Comparison of ENCODE assay signal across 1 cellular context in genomic region chr7:101017099-101017777, GRCh38.
TF ChIP-seq lines count a peak whose summit lies in the region.

No MANE protein-coding gene starts in this region.

TF ChIP-seq in HepG2, 621 proteins besides CTCF, POLR2A, EP300 and RAD21 (continued from another document):
- TF ChIP-seq RNF219 (CRISPR knock-in tag; IDR thresholded peaks at IDR 0.05) (no peak), XRCC5 (optimal IDR thresholded peaks at IDR 0.05; ENCODE audit: low read length) (no peak), ZBTB20 (CRISPR knock-in tag; IDR thresholded peaks at IDR 0.05; ENCODE audit: borderline replicate concordance, low read depth) (no peak), ZNF589 (CRISPR knock-in tag; conservative IDR thresholded peaks at IDR 0.05) (no peak), FOXA3 (CRISPR knock-in tag; IDR thresholded peaks at IDR 0.05) (peak; percentile 72), FOXJ3 (CRISPR knock-in tag; IDR thresholded peaks at IDR 0.05; ENCODE audit: borderline replicate concordance) (no peak), TRIM24 (CRISPR knock-in tag; IDR thresholded peaks at IDR 0.05) (no peak), TRIM22 (IDR thresholded peaks at IDR 0.05) (no peak), ZNF143 (CRISPR knock-in tag; IDR thresholded peaks at IDR 0.05) (no peak), TFAP4 (IDR thresholded peaks at IDR 0.05; ENCODE audit: borderline replicate concordance, low read depth) (peak; percentile 80; the same call in 1 of the 2 replicates), ARHGAP35 (CRISPR knock-in tag; IDR thresholded peaks at IDR 0.05; ENCODE audit: borderline replicate concordance) (no peak), ZNF576 (CRISPR knock-in tag; IDR thresholded peaks at IDR 0.05) (no peak), ZNF282 (IDR thresholded peaks at IDR 0.05; ENCODE audit: partially characterized antibody) (no peak), NR2F2 (IDR thresholded peaks at IDR 0.05; ENCODE audit: borderline replicate concordance, low read depth) (no peak), ZNF577 (CRISPR knock-in tag; IDR thresholded peaks at IDR 0.05; ENCODE audit: borderline replicate concordance, low read depth) (no peak), HNF1B (CRISPR knock-in tag; IDR thresholded peaks at IDR 0.05) (0 out of 2 replicates have a peak, but pooled peaks have one; percentile 14), ZNF335 (CRISPR knock-in tag; IDR thresholded peaks at IDR 0.05) (no peak), IRF2 (CRISPR knock-in tag; IDR thresholded peaks at IDR 0.05) (no peak), PAWR (CRISPR knock-in tag; IDR thresholded peaks at IDR 0.05; ENCODE audit: borderline replicate concordance) (no peak), PPARG (CRISPR knock-in tag; conservative IDR thresholded peaks at IDR 0.05) (peak; percentile 81), GATAD2A (CRISPR knock-in tag; IDR thresholded peaks at IDR 0.05) (peak; percentile 60), FLYWCH1 (CRISPR knock-in tag; IDR thresholded peaks at IDR 0.05) (no peak), ZNF687 (CRISPR knock-in tag; IDR thresholded peaks at IDR 0.05) (peak; percentile 50; the same call in 1 of the 2 replicates), ELF3 (CRISPR knock-in tag; IDR thresholded peaks at IDR 0.05) (peak; percentile 64), E2F2 (CRISPR knock-in tag; IDR thresholded peaks at IDR 0.05; ENCODE audit: borderline replicate concordance) (no peak), NFRKB (IDR thresholded peaks at IDR 0.05) (no peak), ZNF605 (CRISPR knock-in tag; IDR thresholded peaks at IDR 0.05) (no peak), ZNF337 (CRISPR knock-in tag; IDR thresholded peaks at IDR 0.05; ENCODE audit: borderline replicate concordance, low read depth) (no peak), REPIN1 (CRISPR knock-in tag; IDR thresholded peaks at IDR 0.05; ENCODE audit: borderline replicate concordance, low read depth) (no peak), ZBTB34 (CRISPR knock-in tag; IDR thresholded peaks at IDR 0.05) (no peak), MAFK (conservative IDR thresholded peaks at IDR 0.05 in 1 of 2, IDR thresholded peaks at IDR 0.05 in 1 of 2; ENCODE audit: low read length in 2 of 2) (0 out of 4 replicates have a peak, but pooled peaks of 1 of the 2 experiments have one; percentile 1), AKAP8 (CRISPR knock-in tag; IDR thresholded peaks at IDR 0.05) (no peak), ATF7 (IDR thresholded peaks at IDR 0.05) (no peak), ATF7 (CRISPR knock-in tag; IDR thresholded peaks at IDR 0.05) (no peak), MAZ (IDR thresholded peaks at IDR 0.05; ENCODE audit: borderline replicate concordance, low read depth, low read length) (0 out of 2 replicates have a peak, but pooled peaks have one; percentile 51), MAZ (CRISPR knock-in tag; IDR thresholded peaks at IDR 0.05; ENCODE audit: low read depth) (peak; percentile 61), CENPT (CRISPR knock-in tag; IDR thresholded peaks at IDR 0.05; ENCODE audit: low read depth) (no peak), ZNF264 (CRISPR knock-in tag; IDR thresholded peaks at IDR 0.05) (no peak), RFX1 (IDR thresholded peaks at IDR 0.05) (peak; percentile 78; the same call in 1 of the 2 replicates), ZNF263 (CRISPR knock-in tag; IDR thresholded peaks at IDR 0.05) (peak; percentile 67), ZBTB38 (CRISPR knock-in tag; IDR thresholded peaks at IDR 0.05) (no peak)
